In the genomic region with DNA sequence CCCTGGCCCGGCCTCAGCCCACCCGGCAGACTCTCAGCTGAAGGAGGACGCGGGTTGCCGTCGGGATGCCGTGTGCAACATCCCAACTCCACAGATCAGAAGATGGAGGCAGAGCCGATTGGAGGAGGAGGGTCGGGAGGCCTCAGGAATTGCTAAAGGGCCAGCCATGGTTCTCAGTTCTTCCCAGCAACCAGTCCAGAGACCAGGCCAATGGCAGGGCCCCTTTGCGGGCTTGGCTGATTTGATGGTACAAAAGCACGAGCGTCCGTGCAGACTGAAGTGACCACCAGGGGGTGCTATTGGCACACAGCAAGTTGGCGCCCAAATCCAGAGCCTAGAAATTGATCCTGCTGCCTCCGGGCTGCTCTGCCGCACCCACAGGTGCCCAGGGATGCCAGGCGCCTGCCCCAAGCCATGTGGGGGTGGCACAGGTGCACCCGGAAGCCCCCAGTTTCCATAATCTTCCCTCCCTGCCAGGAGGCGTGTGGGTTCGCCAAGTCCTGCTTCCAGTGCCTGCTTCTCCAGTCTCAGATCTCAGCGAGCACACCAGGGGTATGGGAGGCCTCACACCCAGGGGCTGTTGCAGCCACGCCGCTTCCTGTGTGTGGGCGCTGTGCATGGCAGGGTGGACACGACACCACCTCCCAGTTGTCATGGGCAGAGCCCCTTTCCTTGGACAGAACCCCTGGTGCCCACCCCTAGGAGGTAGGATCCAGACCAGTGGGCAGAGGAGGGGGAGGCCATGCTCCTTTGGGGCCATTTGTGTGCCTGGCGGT, we compare ENCODE assay signal across 8 cellular contexts. TPM values are rescaled to one million over a fixed set of nuclear protein-coding genes. Genes with fewer than 3 reads are reported as not detected.
DNase-seq lines count a peak whose midpoint lies in the region; ATAC-seq and TF ChIP-seq lines count a peak whose summit lies in the region.

No MANE protein-coding gene starts in this region.

- H3K27me3 ChIP-seq in left lung = peaks cover 0 to 46% of the 10 kb centered on the region in 2 donors

- H3K4me3 ChIP-seq in left lung = no peak overlapping the region

- H3K9me3 Mint-ChIP-seq in activated CD4-positive, alpha-beta T cell treated with anti-CD3 and anti-CD28 coated beads for 36 hours (ENCODE audit: low read depth) = no peaks in the 10 kb centered on the region
- H3K9me3 Mint-ChIP-seq in chondrocyte (ENCODE audit: low read depth) = no peaks in the 10 kb centered on the region

- peak; percentile 98 for TF ChIP-seq CTCF in chondrocyte (IDR thresholded peaks at IDR 0.05)
- TF ChIP-seq CTCF in left lung (IDR thresholded peaks at IDR 0.05) = peak; percentile 87 to 98

- peaks cover 5 to 6% of the 10 kb centered on the region in 2 donors for H3K4me1 ChIP-seq in left lung

- H3K4me1 Mint-ChIP-seq in activated CD4-positive, alpha-beta T cell treated with anti-CD3 and anti-CD28 coated beads for 36 hours = no peaks in the 10 kb centered on the region
- peaks cover 2% of the 10 kb centered on the region for H3K4me1 Mint-ChIP-seq in chondrocyte (ENCODE audit: low read depth)

- no peak overlapping the region for H3K27ac Mint-ChIP-seq in activated CD4-positive, alpha-beta T cell treated with anti-CD3 and anti-CD28 coated beads for 36 hours
- H3K27ac Mint-ChIP-seq in chondrocyte (ENCODE audit: unreplicated experiment) = no peak overlapping the region

- no peak overlapping the region for H3K4me3 Mint-ChIP-seq in activated CD4-positive, alpha-beta T cell treated with anti-CD3 and anti-CD28 coated beads for 36 hours
- H3K4me3 Mint-ChIP-seq in chondrocyte (ENCODE audit: unreplicated experiment) = no peak overlapping the region

- DNase-seq in DMS153 treated with DMSO at 0.1 percent for 48 hours (lab: John Stamatoyannopoulos, UW; ENCODE audit: unreplicated experiment) = peak; percentile 57
- DNase-seq in NCI-H460 (ENCODE audit: extremely low read depth, low read depth) = peak; percentile 83
- peak; percentile 92 for DNase-seq in activated CD4-positive, alpha-beta T cell treated with anti-CD3 and anti-CD28 coated beads for 36 hours
- no peak for DNase-seq in chondrocyte (ENCODE audit: low spot score)
- DNase-seq in left lung = peak; percentile 81 to 88
- DNase-seq in stimulated activated CD4-positive, alpha-beta T cell treated with anti-CD3 and anti-CD28 coated beads, Interleukin-4, amount 100 ng/mL, for 4 hours = peak; percentile 69 to 73

- no peak overlapping the region for H3K27ac ChIP-seq in left lung

- POLR2A ChIA-PET in activated CD4-positive, alpha-beta T cell treated with anti-CD3 and anti-CD28 coated beads for 36 hours (lab: Charles Lee) = interaction anchor here (0.7 kb wide), 1 partner anchor 298 kb away, joined by 3 read pairs; no protein-coding TSS in a partner anchor

- no peaks in the 10 kb centered on the region for H3K36me3 ChIP-seq in left lung

- intact Hi-C loops in activated CD4-positive, alpha-beta T cell treated with anti-CD3 and anti-CD28 coated beads for 36 hours (cut with DNase I, micrococcal nuclease) = loop anchor here (1.0 to 5.0 kb wide), 6 partner anchors 62 to 415 kb away; no protein-coding TSS in a partner anchor
- intact Hi-C loops in left lung (cut with DNase I) = loop anchor here in 1 of 2 donors (5.0 kb wide), 2 partner anchors 60 to 200 kb away; no protein-coding TSS in a partner anchor

- no peaks in the 10 kb centered on the region for H3K9me3 ChIP-seq in left lung

- CTCF ChIA-PET in activated CD4-positive, alpha-beta T cell treated with anti-CD3 and anti-CD28 coated beads for 36 hours (lab: Charles Lee) = interaction anchor here (0.6 to 2.6 kb wide), 14 partner anchors 14 to 237 kb away, joined by 3 to 7 read pairs (median 4); a partner anchor contains a TSS

- peaks cover 6% of the 10 kb centered on the region for H3K27me3 Mint-ChIP-seq in activated CD4-positive, alpha-beta T cell treated with anti-CD3 and anti-CD28 coated beads for 36 hours
- peaks cover 19% of the 10 kb centered on the region for H3K27me3 Mint-ChIP-seq in chondrocyte (ENCODE audit: low read depth)

- ATAC-seq in HG02798 (IDR thresholded peaks at IDR 0.05; ENCODE audit: poor library complexity, unreplicated experiment) = peak; percentile 59
- ATAC-seq in activated CD4-positive, alpha-beta T cell treated with anti-CD3 and anti-CD28 coated beads for 36 hours = peak; percentile 92
- ATAC-seq in left lung = peak; percentile 84
- ATAC-seq in GM19455 (IDR thresholded peaks at IDR 0.05; ENCODE audit: unreplicated experiment) = no peak

- H3K36me3 Mint-ChIP-seq in activated CD4-positive, alpha-beta T cell treated with anti-CD3 and anti-CD28 coated beads for 36 hours (ENCODE audit: low read depth) = no peaks in the 10 kb centered on the region
- no peaks in the 10 kb centered on the region for H3K36me3 Mint-ChIP-seq in chondrocyte (ENCODE audit: low read depth)

RNA-seq across cellular contexts. Expression of a gene that starts 7.1 kb away (rescaled TPM):
- total RNA-seq in NCI-H460 (2014; rRNA removed; shearing (Covaris generic)) = 0.20 and 0.57 TPM in 2 replicates
- polyA plus RNA-seq in NCI-H460 (2014; cell fraction: nucleus; rRNA removed) = 2.6 and 3.3 TPM in 2 replicates
- total RNA-seq in activated CD4-positive, alpha-beta T cell treated with anti-CD3 and anti-CD28 coated beads for 36 hours = not detected
- total RNA-seq in chondrocyte = not detected in 3 replicates
- total RNA-seq in left lung = not detected

RNA-seq across cellular contexts. Expression of a gene that starts 18.3 kb away (rescaled TPM):
- 13.0 and 19.3 TPM in 2 replicates for total RNA-seq in NCI-H460 (2014; rRNA removed; shearing (Covaris generic))
- 14.4 and 23.8 TPM in 2 replicates for polyA plus RNA-seq in NCI-H460 (2014; cell fraction: nucleus; rRNA removed)
- 10 to 100 TPM in 1 of 2 experiments, 1 to 10 TPM in 1; 9.0 to 10.9 TPM for total RNA-seq in activated CD4-positive, alpha-beta T cell treated with anti-CD3 and anti-CD28 coated beads for 36 hours
- total RNA-seq in chondrocyte = 1.3 to 2.5 TPM (median 2.1 TPM) in 3 replicates
- 10 to 100 TPM; 10.5 to 36.8 TPM for total RNA-seq in left lung

RNA-seq across cellular contexts. Expression of a gene that starts 19.7 kb away (rescaled TPM):
- not detected in 2 replicates for total RNA-seq in NCI-H460 (2014; rRNA removed; shearing (Covaris generic))
- not detected in 2 replicates for polyA plus RNA-seq in NCI-H460 (2014; cell fraction: nucleus; rRNA removed)
- not detected for total RNA-seq in activated CD4-positive, alpha-beta T cell treated with anti-CD3 and anti-CD28 coated beads for 36 hours
- total RNA-seq in chondrocyte (not detected in 3 replicates), left lung (not detected)

RNA-seq across cellular contexts. Expression of a gene that starts 34.5 kb away (rescaled TPM):
- total RNA-seq in NCI-H460 (2014; rRNA removed; shearing (Covaris generic)) = 0.32 TPM in 1 of 2 replicates, not detected in the other
- 0.72 and 0.98 TPM in 2 replicates for polyA plus RNA-seq in NCI-H460 (2014; cell fraction: nucleus; rRNA removed)
- 100 to 1,000 TPM; 614 to 725 TPM for total RNA-seq in activated CD4-positive, alpha-beta T cell treated with anti-CD3 and anti-CD28 coated beads for 36 hours
- total RNA-seq in chondrocyte (not detected in 3 replicates), left lung (1 to 10 TPM; 3.7 to 6.6 TPM)
